In the genomic region with DNA sequence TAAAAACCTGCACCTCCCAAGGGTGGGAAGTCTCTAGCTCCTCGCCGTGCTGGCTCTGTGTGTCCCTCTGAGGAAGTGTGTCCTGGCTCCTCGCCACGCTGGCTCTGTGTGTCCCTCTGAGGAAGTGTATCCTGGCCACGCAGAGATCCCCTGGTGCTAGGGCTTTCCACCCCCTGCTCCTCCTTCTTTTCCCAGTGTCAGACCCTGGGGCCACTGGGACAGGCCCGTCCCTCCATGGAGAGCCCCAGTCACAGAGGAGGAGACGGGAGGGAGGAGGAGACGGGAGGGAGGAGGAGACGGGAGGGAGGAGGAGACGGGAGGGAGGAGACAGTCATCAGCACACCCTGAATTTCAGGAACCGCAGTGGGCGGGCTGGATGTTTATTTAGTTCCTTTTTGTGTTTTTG, we compare ENCODE assay signal across 8 cellular contexts. TPM values are rescaled to one million over a fixed set of nuclear protein-coding genes. Genes with fewer than 3 reads are reported as not detected.
DNase-seq lines count a peak whose midpoint lies in the region; ATAC-seq and TF ChIP-seq lines count a peak whose summit lies in the region.

No MANE protein-coding gene starts in this region.

- H3K4me1 ChIP-seq in Peyer's patch = peaks cover 0 to 30% (median 8%) of the 10 kb centered on the region in 4 donors
- peaks cover 27% of the 10 kb centered on the region for H3K4me1 ChIP-seq in osteoblast (ENCODE audit: insufficient read depth, low read length)

- H3K9me3 ChIP-seq in Peyer's patch = no peaks in the 10 kb centered on the region
- H3K9me3 ChIP-seq in osteoblast (ENCODE audit: low read depth, low read length) = no peaks in the 10 kb centered on the region

- peak; percentile 78 for DNase-seq in GM03348 (ENCODE audit: low spot score)
- peak in 2 of 3 donors; percentile 77 to 84 for DNase-seq in Peyer's patch
- peak; percentile 66 for DNase-seq in fibroblast of villous mesenchyme (ENCODE audit: low read depth)
- peak; percentile 89 for DNase-seq in osteoblast (ENCODE audit: insufficient read length, low spot score, missing footprints)
- no peak for DNase-seq in NCI-H2196 treated with DMSO at 0.1 percent for 48 hours (lab: John Stamatoyannopoulos, UW; ENCODE audit: unreplicated experiment)
- no peak for DNase-seq in activated naive CD4-positive, alpha-beta T cell treated with anti-CD3 and anti-CD28 coated beads, Interleukin-2, amount 10 ng/mL, durations not matched to agents 7 days and 5 days

- H3K4me1 Mint-ChIP-seq in activated naive CD4-positive, alpha-beta T cell treated with anti-CD3 and anti-CD28 coated beads, Interleukin-2, amount 10 ng/mL, durations not matched to agents 7 days and 5 days = peaks cover 16% of the 10 kb centered on the region

- peak overlapping the region in 3 of 4 donors; percentile 15 to 27 (median 23) for H3K4me3 ChIP-seq in Peyer's patch
- H3K4me3 ChIP-seq in fibroblast of villous mesenchyme (ENCODE audit: low read depth, low read length) = peak overlapping the region; percentile 49
- peak overlapping the region; percentile 71 for H3K4me3 ChIP-seq in osteoblast (ENCODE audit: insufficient read depth, low read length)

- H3K27me3 Mint-ChIP-seq in activated naive CD4-positive, alpha-beta T cell treated with anti-CD3 and anti-CD28 coated beads, Interleukin-2, amount 10 ng/mL, durations not matched to agents 7 days and 5 days = peaks cover 55% of the 10 kb centered on the region

- no peak for TF ChIP-seq POLR2A in Peyer's patch (IDR thresholded peaks at IDR 0.05)

- TF ChIP-seq CTCF in Peyer's patch (IDR thresholded peaks at IDR 0.05) (no peak), fibroblast of villous mesenchyme (IDR thresholded peaks at IDR 0.05; ENCODE audit: insufficient read depth, low read depth, low read length) (no peak), osteoblast (IDR thresholded peaks at IDR 0.05; ENCODE audit: extremely low read depth, low read depth, low read length) (no peak)

- CTCF ChIA-PET in activated naive CD4-positive, alpha-beta T cell treated with anti-CD3 and anti-CD28 coated beads, Interleukin-2, amount 10 ng/mL, durations not matched to agents 7 days and 5 days (lab: Charles Lee) = interaction anchor here (1.0 kb wide), 1 partner anchor 12 kb away, joined by 3 read pairs; no protein-coding TSS in a partner anchor

- H2AFZ ChIP-seq in osteoblast (ENCODE audit: low read length) = peak overlapping the region; percentile 93

- no peaks in the 10 kb centered on the region for H3K27me3 ChIP-seq in Peyer's patch
- H3K27me3 ChIP-seq in osteoblast (ENCODE audit: insufficient read depth, low read length) = no peaks in the 10 kb centered on the region

- peaks cover 3% of the 10 kb centered on the region for H3K79me2 ChIP-seq in osteoblast (ENCODE audit: insufficient read depth, low read length)

- H3K4me3 Mint-ChIP-seq in activated naive CD4-positive, alpha-beta T cell treated with anti-CD3 and anti-CD28 coated beads, Interleukin-2, amount 10 ng/mL, durations not matched to agents 7 days and 5 days = no peak overlapping the region

- H4K20me1 ChIP-seq in osteoblast (ENCODE audit: insufficient read depth, low read length) = no peaks in the 10 kb centered on the region

- no peaks in the 10 kb centered on the region for H3K36me3 Mint-ChIP-seq in activated naive CD4-positive, alpha-beta T cell treated with anti-CD3 and anti-CD28 coated beads, Interleukin-2, amount 10 ng/mL, durations not matched to agents 7 days and 5 days

- H3K4me2 ChIP-seq in osteoblast (ENCODE audit: insufficient read depth, low read length) = peak overlapping the region; percentile 93

- H3K27ac ChIP-seq in Peyer's patch (peak overlapping the region; percentile 63 to 73 (median 72)), osteoblast (ENCODE audit: low read depth, low read length) (peak overlapping the region; percentile 98)

- no peaks in the 10 kb centered on the region for H3K9me3 Mint-ChIP-seq in activated naive CD4-positive, alpha-beta T cell treated with anti-CD3 and anti-CD28 coated beads, Interleukin-2, amount 10 ng/mL, durations not matched to agents 7 days and 5 days

- ATAC-seq in HG02610 (IDR thresholded peaks at IDR 0.05; ENCODE audit: unreplicated experiment) (peak; percentile 38), GM19023 (IDR thresholded peaks at IDR 0.05; ENCODE audit: unreplicated experiment) (no peak)

- H3K27ac Mint-ChIP-seq in activated naive CD4-positive, alpha-beta T cell treated with anti-CD3 and anti-CD28 coated beads, Interleukin-2, amount 10 ng/mL, durations not matched to agents 7 days and 5 days = no peak overlapping the region

- H3K36me3 ChIP-seq in Peyer's patch (no peaks in the 10 kb centered on the region), osteoblast (ENCODE audit: insufficient read depth, low read length) (no peaks in the 10 kb centered on the region)

RNA-seq across cellular contexts. Expression of a gene that starts 53.8 kb away (rescaled TPM):
- not detected for total RNA-seq in Peyer's patch
- not detected in 2 replicates for total RNA-seq in fibroblast of villous mesenchyme
- total RNA-seq in osteoblast = not detected in 2 replicates

Comparison
In these comparisons a context has a peak if more than half of its experiments do, and no peak if none do; other contexts are left out.
1. DNase-seq: peak in GM03348 (single experiment), Peyer's patch (2 of 3), fibroblast of villous mesenchyme (single experiment) and osteoblast (single experiment); none in NCI-H2196 treated with DMSO at 0.1 percent for 48 hours (single experiment) and activated naive CD4-positive, alpha-beta T cell treated with anti-CD3 and anti-CD28 coated beads, Interleukin-2, amount 10 ng/mL, durations not matched to agents 7 days and 5 days (single experiment).
2. Peak in every context shown above with its lines, with median percentiles within 50 percentile points of each other: H3K4me3 ChIP-seq.